In genomic region chr20:37471741-37472235, GRCh38 we compare ENCODE assay signal across 29 cellular contexts. TPM values are rescaled to one million over a fixed set of nuclear protein-coding genes. Genes with fewer than 3 reads are reported as not detected.
"Had no signal": no experiment of that assay in that cellular context is flagged by ENCODE, and none has a peak within 500 bp of the region (broad histone marks: within the 10 kb centered on the region; RNA-seq: fewer than 3 reads in every experiment).

No MANE protein-coding gene starts in this region.

- H3K27ac ChIP-seq: SJSA1 had no signal

- H3K4me3 Mint-ChIP-seq: activated CD4-positive, alpha-beta memory T cell treated with anti-CD3 and anti-CD28 coated beads, Interleukin-2, amount 10 ng/mL, durations not matched to agents 7 days and 5 days; activated CD4-positive, alpha-beta T cell treated with anti-CD3 and anti-CD28 coated beads, Interleukin-2, amount 10 ng/mL, durations not matched to agents 7 days and 5 days; activated naive CD4-positive, alpha-beta T cell treated with anti-CD3 and anti-CD28 coated beads for 36 hours; activated naive CD8-positive, alpha-beta T cell; activated T-helper 17 cell treated with anti-CD3 and anti-CD28 coated beads, Interleukin-2, amount 50 U/mL, for 72 hours; brain; T-helper 1 cell treated with Interleukin-12 subunit alpha and Interleukin-12 subunit beta and Interleukin-4 antibody, amounts not matched to agents 30 μg/mL and 1 μg/mL, for 36 hours had no signal

- H3K4me3 ChIP-seq: SJSA1 had no signal

- H3K4me1 ChIP-seq: SJSA1 had no signal

- H3K9me3 Mint-ChIP-seq: activated CD4-positive, alpha-beta memory T cell treated with anti-CD3 and anti-CD28 coated beads, Interleukin-2, amount 10 ng/mL, durations not matched to agents 7 days and 5 days; activated CD4-positive, alpha-beta T cell treated with anti-CD3 and anti-CD28 coated beads, Interleukin-2, amount 10 ng/mL, durations not matched to agents 7 days and 5 days; T-helper 1 cell treated with Interleukin-12 subunit alpha and Interleukin-12 subunit beta and Interleukin-4 antibody, amounts not matched to agents 30 μg/mL and 1 μg/mL, for 36 hours had no signal

- ATAC-seq: activated T-helper 17 cell treated with anti-CD3 and anti-CD28 coated beads, Interleukin-2, amount 50 U/mL, for 72 hours; Panc1 had no signal

- H3K27ac Mint-ChIP-seq: activated CD4-positive, alpha-beta memory T cell treated with anti-CD3 and anti-CD28 coated beads, Interleukin-2, amount 10 ng/mL, durations not matched to agents 7 days and 5 days; activated CD4-positive, alpha-beta T cell treated with anti-CD3 and anti-CD28 coated beads, Interleukin-2, amount 10 ng/mL, durations not matched to agents 7 days and 5 days; activated naive CD4-positive, alpha-beta T cell treated with anti-CD3 and anti-CD28 coated beads for 36 hours; activated naive CD8-positive, alpha-beta T cell; activated T-helper 17 cell treated with anti-CD3 and anti-CD28 coated beads, Interleukin-2, amount 50 U/mL, for 72 hours; T-helper 1 cell treated with Interleukin-12 subunit alpha and Interleukin-12 subunit beta and Interleukin-4 antibody, amounts not matched to agents 30 μg/mL and 1 μg/mL, for 36 hours had no signal

- FAIRE-seq: astrocyte, TTC549 had no signal

- DNase-seq: activated CD4-positive, alpha-beta memory T cell treated with anti-CD3 and anti-CD28 coated beads, Interleukin-2, amount 10 ng/mL, durations not matched to agents 7 days and 5 days; activated CD4-positive, alpha-beta T cell treated with anti-CD3 and anti-CD28 coated beads, Interleukin-2, amount 10 ng/mL, durations not matched to agents 7 days and 5 days; activated CD4-positive, CD25-positive, alpha-beta regulatory T cell; activated gamma-delta T cell; activated naive CD4-positive, alpha-beta T cell treated with anti-CD3 and anti-CD28 coated beads for 36 hours; activated T-cell treated with anti-CD3 and anti-CD28 coated beads for 4 hours; activated T-cell treated with anti-CD3 and anti-CD28 coated beads, Interleukin-2, amount 50 U/mL, for 48 hours; Kasumi-1; KBM-7; NCI-H1048; NCI-H1930; NCI-H2171 treated with DMSO at 0.1 percent for 48 hours; NCI-H226; NCI-H526 treated with DMSO at 0.1 percent for 48 hours; NCI-H82; NK-92 treated with Interleukin-12 subunit alpha and Interleukin-12 subunit beta, amount 100 ng/mL, for 24 hours; OCI-M1; Right ventricle myocardium superior; RPMI8226 had no signal

- H3K36me3 ChIP-seq: SJSA1 had no signal

- H3K9me3 ChIP-seq: SJSA1 had no signal

- H3K36me3 Mint-ChIP-seq: activated naive CD8-positive, alpha-beta T cell had no signal

- H3K4me1 Mint-ChIP-seq: activated CD4-positive, alpha-beta memory T cell treated with anti-CD3 and anti-CD28 coated beads, Interleukin-2, amount 10 ng/mL, durations not matched to agents 7 days and 5 days; activated CD4-positive, alpha-beta T cell treated with anti-CD3 and anti-CD28 coated beads, Interleukin-2, amount 10 ng/mL, durations not matched to agents 7 days and 5 days; activated T-helper 17 cell treated with anti-CD3 and anti-CD28 coated beads, Interleukin-2, amount 50 U/mL, for 72 hours had no signal

RNA-seq across cellular contexts. Expression of gene NNAT, which starts 49.3 kb away (rescaled TPM):
- total RNA-seq: activated CD4-positive, alpha-beta memory T cell treated with anti-CD3 and anti-CD28 coated beads, Interleukin-2, amount 10 ng/mL, durations not matched to agents 7 days and 5 days; M059J; NCI-H460; Right ventricle myocardium superior; SJSA1 had no signal
